2 cellular contexts compared by ENCODE assay signal in genomic region chr3:23019596-23020300, GRCh38.
TF ChIP-seq lines count a peak whose summit lies in the region.

No MANE protein-coding gene starts in this region.

TF ChIP-seq in GM23338, 12 proteins besides CTCF, POLR2A, EP300 and RAD21 (continued from another document):
- TF ChIP-seq STAT1 (IDR thresholded peaks at IDR 0.05; ENCODE audit: unreplicated experiment) (no peak), CREB1 (CRISPR knock-in tag; IDR thresholded peaks at IDR 0.05; ENCODE audit: low read depth) (no peak), ZNF462 (CRISPR knock-in tag; IDR thresholded peaks at IDR 0.05) (no peak)

TF ChIP-seq in H1, 55 proteins besides CTCF, POLR2A, EP300 and RAD21:
- TF ChIP-seq RNF2 (IDR thresholded peaks at IDR 0.05; ENCODE audit: borderline replicate concordance, low read depth, low read length, missing control alignments, poor library complexity, severe bottlenecking): no peak
- no peak for TF ChIP-seq BCL11A (IDR thresholded peaks at IDR 0.05; ENCODE audit: low read depth in 2 of 2, low read length in 2 of 2)
